In the genomic region with DNA sequence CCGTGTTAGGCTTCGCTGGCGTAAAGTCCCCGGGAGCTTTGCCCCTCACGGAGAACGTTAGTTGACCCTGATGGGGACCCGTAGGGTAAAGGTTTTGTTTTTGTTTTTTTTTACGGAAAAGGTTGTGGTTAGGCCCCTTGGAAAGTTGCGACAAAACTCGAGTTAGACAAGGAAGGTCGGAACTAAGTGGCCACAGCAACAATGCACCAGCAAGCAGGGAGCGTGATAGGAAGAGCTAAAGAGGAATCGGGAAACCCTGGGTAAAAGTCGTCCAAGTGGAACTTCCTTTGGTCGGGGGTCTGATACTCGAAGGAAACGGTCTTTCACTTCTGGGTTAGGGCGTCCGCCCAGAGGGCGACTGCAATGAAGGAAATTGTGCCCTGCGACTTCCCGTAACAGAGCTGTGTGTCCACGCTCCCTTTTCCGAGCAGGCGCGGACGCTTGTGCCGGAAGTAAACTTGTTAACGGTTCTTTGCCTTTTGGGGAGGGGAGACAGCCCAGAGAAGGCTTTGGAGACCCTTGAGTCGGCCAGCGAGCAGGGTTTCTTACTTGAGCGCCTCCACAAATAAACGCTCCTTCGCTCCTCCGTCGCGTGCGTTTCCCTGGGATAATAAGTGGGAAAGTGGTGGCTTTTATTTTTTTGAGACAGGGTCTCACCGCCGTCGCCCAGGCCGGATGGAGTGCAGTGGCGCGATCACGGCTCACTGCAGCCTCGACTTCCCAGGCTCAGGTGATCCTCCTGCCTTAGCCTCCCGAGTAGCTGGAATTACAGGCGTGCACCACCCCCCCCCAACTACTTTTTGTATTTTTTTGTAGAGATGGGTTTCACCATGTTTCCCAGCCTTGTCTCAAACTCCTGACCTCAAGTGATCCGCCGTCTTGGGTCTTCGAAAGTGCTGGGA, we compare ENCODE assay signal across 1 cellular context.
A peak's percentile ranks its signal among the peaks of the same experiment; 100 is the strongest.
TF ChIP-seq lines count a peak whose summit lies in the region.

No MANE protein-coding gene starts in this region.

TF ChIP-seq in HCT116, 20 proteins besides CTCF, POLR2A, EP300 and RAD21 (continued from another document):
- TF ChIP-seq ZFX (IDR thresholded peaks at IDR 0.05) (peak; percentile 46), FOSL1 (IDR thresholded peaks at IDR 0.05; ENCODE audit: low read depth) (no peak), EZH2 (IDR thresholded peaks at IDR 0.05) (no peak), ZBTB33 (IDR thresholded peaks at IDR 0.05; ENCODE audit: extremely low read depth, insufficient replicate concordance, low read length) (peak; percentile 66), CBX3 (IDR thresholded peaks at IDR 0.05; ENCODE audit: low read depth) (no peak; the same call in 1 of the 2 replicates), EGR1 (IDR thresholded peaks at IDR 0.05; ENCODE audit: low read depth) (no peak), CEBPB (IDR thresholded peaks at IDR 0.05; ENCODE audit: low read depth) (no peak), POLR2AphosphoS5 (IDR thresholded peaks at IDR 0.05; ENCODE audit: low read depth, low read length) (peak; percentile 81), YY1 (IDR thresholded peaks at IDR 0.05; ENCODE audit: extremely low read depth, insufficient replicate concordance, low read depth, low read length) (peak; percentile 46)
- TF ChIP-seq, protein P1, sequence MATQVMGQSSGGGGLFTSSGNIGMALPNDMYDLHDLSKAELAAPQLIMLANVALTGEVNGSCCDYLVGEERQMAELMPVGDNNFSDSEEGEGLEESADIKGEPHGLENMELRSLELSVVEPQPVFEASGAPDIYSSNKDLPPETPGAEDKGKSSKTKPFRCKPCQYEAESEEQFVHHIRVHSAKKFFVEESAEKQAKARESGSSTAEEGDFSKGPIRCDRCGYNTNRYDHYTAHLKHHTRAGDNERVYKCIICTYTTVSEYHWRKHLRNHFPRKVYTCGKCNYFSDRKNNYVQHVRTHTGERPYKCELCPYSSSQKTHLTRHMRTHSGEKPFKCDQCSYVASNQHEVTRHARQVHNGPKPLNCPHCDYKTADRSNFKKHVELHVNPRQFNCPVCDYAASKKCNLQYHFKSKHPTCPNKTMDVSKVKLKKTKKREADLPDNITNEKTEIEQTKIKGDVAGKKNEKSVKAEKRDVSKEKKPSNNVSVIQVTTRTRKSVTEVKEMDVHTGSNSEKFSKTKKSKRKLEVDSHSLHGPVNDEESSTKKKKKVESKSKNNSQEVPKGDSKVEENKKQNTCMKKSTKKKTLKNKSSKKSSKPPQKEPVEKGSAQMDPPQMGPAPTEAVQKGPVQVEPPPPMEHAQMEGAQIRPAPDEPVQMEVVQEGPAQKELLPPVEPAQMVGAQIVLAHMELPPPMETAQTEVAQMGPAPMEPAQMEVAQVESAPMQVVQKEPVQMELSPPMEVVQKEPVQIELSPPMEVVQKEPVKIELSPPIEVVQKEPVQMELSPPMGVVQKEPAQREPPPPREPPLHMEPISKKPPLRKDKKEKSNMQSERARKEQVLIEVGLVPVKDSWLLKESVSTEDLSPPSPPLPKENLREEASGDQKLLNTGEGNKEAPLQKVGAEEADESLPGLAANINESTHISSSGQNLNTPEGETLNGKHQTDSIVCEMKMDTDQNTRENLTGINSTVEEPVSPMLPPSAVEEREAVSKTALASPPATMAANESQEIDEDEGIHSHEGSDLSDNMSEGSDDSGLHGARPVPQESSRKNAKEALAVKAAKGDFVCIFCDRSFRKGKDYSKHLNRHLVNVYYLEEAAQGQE (IDR thresholded peaks at IDR 0.05; ENCODE audit: low read depth), result no peak
- TF ChIP-seq, protein P2, sequence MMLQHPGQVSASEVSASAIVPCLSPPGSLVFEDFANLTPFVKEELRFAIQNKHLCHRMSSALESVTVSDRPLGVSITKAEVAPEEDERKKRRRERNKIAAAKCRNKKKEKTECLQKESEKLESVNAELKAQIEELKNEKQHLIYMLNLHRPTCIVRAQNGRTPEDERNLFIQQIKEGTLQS (IDR thresholded peaks at IDR 0.05), result no peak
TF ChIP-seq in HCT116: peak in this region for 9.
